9 cellular contexts compared by ENCODE assay signal in genomic region chr13:104678161-104678560, GRCh38.
"Had no signal": no experiment of that assay in that cellular context is flagged by ENCODE, and none has a peak within 500 bp of the region (broad histone marks: within the 10 kb centered on the region; RNA-seq: fewer than 3 reads in every experiment).

No MANE protein-coding gene starts in this region.

- H3K27ac ChIP-seq: GM23248 had no signal

- H3K9me3 ChIP-seq: HAP-1 had no signal

- H3K4me3 ChIP-seq: GM23248, GM23338, HAP-1 had no signal

- H3K4me1 ChIP-seq: HAP-1 had no signal

- H3K36me3 ChIP-seq: HAP-1 had no signal

- DNase-seq: GM23248, GOT3, H7, H9, HCEC 1CT, HFFc6 had no signal

- ATAC-seq: GM23338, HCT116 had no signal
